Comparison of ENCODE assay signal across 22 cellular contexts in genomic region chr1:15734901-15735300, GRCh38. TPM values are rescaled to one million over a fixed set of nuclear protein-coding genes. Genes with fewer than 3 reads are reported as not detected.
DNase-seq lines count a peak whose midpoint lies in the region; ATAC-seq and TF ChIP-seq lines count a peak whose summit lies in the region.
"Had no signal": no experiment of that assay in that cellular context is flagged by ENCODE, and none has a peak within 500 bp of the region (broad histone marks: within the 10 kb centered on the region; RNA-seq: fewer than 3 reads in every experiment).

No MANE protein-coding gene starts in this region.

- TF ChIP-seq CTCF in Peyer's patch (IDR thresholded peaks at IDR 0.05): no peak
- TF ChIP-seq CTCF in glutamatergic neuron (IDR thresholded peaks at IDR 0.05; ENCODE audit: partially characterized antibody, unreplicated experiment): no peak
- TF ChIP-seq CTCF in thoracic aorta (IDR thresholded peaks at IDR 0.05): no peak
- TF ChIP-seq CTCF in brain microvascular endothelial cell (IDR thresholded peaks at IDR 0.05; ENCODE audit: low read depth, low read length, missing control alignments): no peak
- no peak for TF ChIP-seq CTCF in progenitor cell of endocrine pancreas (IDR thresholded peaks at IDR 0.05; ENCODE audit: unreplicated experiment)

- no peak for TF ChIP-seq POLR2A in Peyer's patch (IDR thresholded peaks at IDR 0.05)

- H3K4me1 Mint-ChIP-seq in glutamatergic neuron (ENCODE audit: low read depth, unreplicated experiment) (peaks cover 7% of the 10 kb centered on the region), progenitor cell of endocrine pancreas (ENCODE audit: low read depth) (peaks cover 11% of the 10 kb centered on the region)
- H3K4me1 Mint-ChIP-seq: activated naive CD8-positive, alpha-beta T cell treated with anti-CD3 and anti-CD28 coated beads, Interleukin-2, amount 50 U/mL, for 24 hours had no signal

- H3K4me1 ChIP-seq in Peyer's patch: peaks cover 0 to 31% (median 0%) of the 10 kb centered on the region in 4 donors
- peaks cover 26 to 37% of the 10 kb centered on the region in 2 donors for H3K4me1 ChIP-seq in mucosa of rectum (ENCODE audit: control insufficient read depth in 2 of 2, insufficient read depth in 2 of 2, low read length in 2 of 2)
- H3K4me1 ChIP-seq in thoracic aorta (ENCODE audit: control insufficient read depth in 1 of 2, low read depth in 2 of 2): peaks cover 16 to 51% of the 10 kb centered on the region in 2 donors
- H3K4me1 ChIP-seq: neural progenitor cell had no signal

- H3K9ac ChIP-seq in mucosa of rectum (ENCODE audit: low read depth in 1 of 2, low read length in 2 of 2): peak overlapping the region in 1 of 2 donors; percentile 85
- H3K9ac ChIP-seq: neural progenitor cell had no signal

- ATAC-seq in thoracic aorta (ENCODE audit: insufficient number of reproducible peaks, low FRiP score, low read depth) (no peak), HG03521 (IDR thresholded peaks at IDR 0.05; ENCODE audit: unreplicated experiment) (no peak)
- ATAC-seq: activated naive CD8-positive, alpha-beta T cell treated with anti-CD3 and anti-CD28 coated beads, Interleukin-2, amount 50 U/mL, for 24 hours; CD8-positive, alpha-beta T cell had no signal

- H3K4me3 Mint-ChIP-seq in glutamatergic neuron (ENCODE audit: unreplicated experiment) (no peak overlapping the region), progenitor cell of endocrine pancreas (ENCODE audit: low read depth) (no peak overlapping the region)
- H3K4me3 Mint-ChIP-seq: activated naive CD8-positive, alpha-beta T cell treated with anti-CD3 and anti-CD28 coated beads, Interleukin-2, amount 50 U/mL, for 24 hours; CD8-positive, alpha-beta T cell; GM23338; neural progenitor cell had no signal

- in situ Hi-C loops in brain microvascular endothelial cell (cut with HindIII; ENCODE audit: low pct_ligation_motif_present, low sequenced_read_pairs): no loop called here

- peaks cover 2% of the 10 kb centered on the region for H3K9me3 Mint-ChIP-seq in glutamatergic neuron (ENCODE audit: unreplicated experiment)
- H3K9me3 Mint-ChIP-seq in progenitor cell of endocrine pancreas (ENCODE audit: low read depth): no peaks in the 10 kb centered on the region
- H3K9me3 Mint-ChIP-seq: activated naive CD8-positive, alpha-beta T cell treated with anti-CD3 and anti-CD28 coated beads, Interleukin-2, amount 50 U/mL, for 24 hours; CD8-positive, alpha-beta T cell; GM23338; neural progenitor cell had no signal

- H3K27ac Mint-ChIP-seq in glutamatergic neuron (ENCODE audit: unreplicated experiment) (peak overlapping the region; percentile 59), progenitor cell of endocrine pancreas (no peak overlapping the region)
- H3K27ac Mint-ChIP-seq: activated naive CD8-positive, alpha-beta T cell treated with anti-CD3 and anti-CD28 coated beads, Interleukin-2, amount 50 U/mL, for 24 hours; CD8-positive, alpha-beta T cell; GM23338; neural progenitor cell had no signal

- DNase-seq in Peyer's patch (peak in 1 of 3 donors; percentile 57), glutamatergic neuron (peak; percentile 55), thoracic aorta (ENCODE audit: low spot score) (no peak), KG1 (lab: John Stamatoyannopoulos, UW) (no peak), brain microvascular endothelial cell (no peak), progenitor cell of endocrine pancreas (ENCODE audit: low spot score, unreplicated experiment) (no peak)
- DNase-seq: activated CD4-positive, alpha-beta T cell treated with anti-CD3 and anti-CD28 coated beads, Interleukin-2, amount 50 U/mL, for 4 hours; activated CD8-positive, alpha-beta memory T cell treated with anti-CD3 and anti-CD28 coated beads, Interleukin-2, amount 50 U/mL, for 48 hours; activated effector memory CD4-positive, alpha-beta T cell treated with Interleukin-2 at 50 U/mL for 16 hours; activated naive CD8-positive, alpha-beta T cell treated with anti-CD3 and anti-CD28 coated beads, Interleukin-2, amount 50 U/mL, for 24 hours; erythroblast; KBM-7; midbrain; NCI-H1694 treated with DMSO at 0.1 percent for 48 hours; retina had no signal

- H3K27me3 ChIP-seq in Peyer's patch: no peaks in the 10 kb centered on the region
- no peaks in the 10 kb centered on the region for H3K27me3 ChIP-seq in mucosa of rectum (ENCODE audit: control insufficient read depth in 2 of 2, insufficient read depth in 2 of 2, low read length in 2 of 2)
- no peaks in the 10 kb centered on the region for H3K27me3 ChIP-seq in thoracic aorta (replicated peaks; ENCODE audit: insufficient read depth)
- H3K27me3 ChIP-seq in brain microvascular endothelial cell (replicated peaks): no peaks in the 10 kb centered on the region
- H3K27me3 ChIP-seq: neural progenitor cell had no signal

- H3K9me3 ChIP-seq in Peyer's patch (no peaks in the 10 kb centered on the region), mucosa of rectum (ENCODE audit: control insufficient read depth in 2 of 2, low read length in 2 of 2) (no peaks in the 10 kb centered on the region), thoracic aorta (no peaks in the 10 kb centered on the region)

- H3K27ac ChIP-seq in Peyer's patch (peak overlapping the region in 3 of 4 donors; percentile 73 to 99 (median 99)), mucosa of rectum (ENCODE audit: low read depth in 2 of 2, low read length in 2 of 2) (peak overlapping the region; percentile 93), thoracic aorta (peak overlapping the region; percentile 70 to 74), brain microvascular endothelial cell (no peak overlapping the region)
- H3K27ac ChIP-seq: neural progenitor cell had no signal

- H3K36me3 Mint-ChIP-seq in glutamatergic neuron (ENCODE audit: unreplicated experiment) (no peaks in the 10 kb centered on the region), progenitor cell of endocrine pancreas (ENCODE audit: insufficient read depth) (peaks cover 6% of the 10 kb centered on the region)

- H3K27me3 Mint-ChIP-seq in glutamatergic neuron (ENCODE audit: unreplicated experiment) (peaks cover 8% of the 10 kb centered on the region), progenitor cell of endocrine pancreas (no peaks in the 10 kb centered on the region)
- H3K27me3 Mint-ChIP-seq: activated naive CD8-positive, alpha-beta T cell treated with anti-CD3 and anti-CD28 coated beads, Interleukin-2, amount 50 U/mL, for 24 hours had no signal

- H3K36me3 ChIP-seq in Peyer's patch: peaks cover 0 to 54% (median 0%) of the 10 kb centered on the region in 3 donors
- peaks cover 37 to 38% of the 10 kb centered on the region in 2 donors for H3K36me3 ChIP-seq in mucosa of rectum (ENCODE audit: control insufficient read depth in 2 of 2, insufficient read depth in 2 of 2, low read length in 2 of 2)
- peaks cover 44% of the 10 kb centered on the region for H3K36me3 ChIP-seq in thoracic aorta
- H3K36me3 ChIP-seq in brain microvascular endothelial cell (replicated peaks): peaks cover 42% of the 10 kb centered on the region
- H3K36me3 ChIP-seq: neural progenitor cell had no signal

- H3K4me3 ChIP-seq in Peyer's patch: peak overlapping the region in 2 of 4 donors; percentile 2 to 37
- no peak overlapping the region for H3K4me3 ChIP-seq in mucosa of rectum (ENCODE audit: low read length in 2 of 2)
- H3K4me3 ChIP-seq in thoracic aorta: no peak overlapping the region
- no peak overlapping the region for H3K4me3 ChIP-seq in brain microvascular endothelial cell (ENCODE audit: low read depth, low read length)
- H3K4me3 ChIP-seq: GM23338, neural progenitor cell had no signal

RNA-seq across cellular contexts. Expression of gene SLC25A34, which starts 1.2 kb away (rescaled TPM):
- 100 to 1,000 TPM in 1 of 4 donors, 10 to 100 TPM in 3; 32.2 to 127 (median 69.5) TPM for total RNA-seq in Peyer's patch
- total RNA-seq in glutamatergic neuron (ENCODE audit: unreplicated experiment): 4.1 TPM
- total RNA-seq in thoracic aorta: 1 to 10 TPM; 2.4 to 7.5 TPM
- total RNA-seq in progenitor cell of endocrine pancreas: 5.5 and 6.0 TPM in 2 replicates
- total RNA-seq: frontal cortex had no signal

RNA-seq across cellular contexts. Expression of gene TMEM82, which starts 7.4 kb away (rescaled TPM):
- total RNA-seq in Peyer's patch (10 to 100 TPM in 3 of 4 donors, 1 to 10 TPM in 1; 2.5 to 42.4 (median 32.7) TPM), glutamatergic neuron (ENCODE audit: unreplicated experiment) (not detected), thoracic aorta (not detected), progenitor cell of endocrine pancreas (0.44 and 1.4 TPM in 2 replicates)
- total RNA-seq: CD8-positive, alpha-beta T cell; frontal cortex; GM23338; T-helper 1 cell treated with Interleukin-12 subunit alpha and Interleukin-12 subunit beta and Interleukin-4 antibody, amounts not matched to agents 30 ng/mL and 1 ng/mL, for 36 hours had no signal

RNA-seq across cellular contexts. Expression of gene FBLIM1, which starts 23.7 kb away (rescaled TPM):
- total RNA-seq in Peyer's patch (100 to 1,000 TPM in 3 of 4 donors, 10 to 100 TPM in 1; 50.3 to 502 (median 337) TPM), glutamatergic neuron (ENCODE audit: unreplicated experiment) (29.9 TPM), thoracic aorta (100 to 1,000 TPM; 731 to 997 TPM), progenitor cell of endocrine pancreas (101 and 105 TPM in 2 replicates)
- total RNA-seq: T-helper 1 cell treated with Interleukin-12 subunit alpha and Interleukin-12 subunit beta and Interleukin-4 antibody, amounts not matched to agents 30 ng/mL and 1 ng/mL, for 36 hours had no signal

RNA-seq across cellular contexts. Expression of gene PLEKHM2, which starts 50.8 kb away (rescaled TPM):
- 10 to 100 TPM; 20.0 to 63.5 (median 37.7) TPM for total RNA-seq in Peyer's patch
- 66.9 TPM for total RNA-seq in glutamatergic neuron (ENCODE audit: unreplicated experiment)
- total RNA-seq in thoracic aorta: 10 to 100 TPM; 53.7 to 74.6 TPM
- 60.1 and 70.4 TPM in 2 replicates for total RNA-seq in progenitor cell of endocrine pancreas
